In the genomic region with DNA sequence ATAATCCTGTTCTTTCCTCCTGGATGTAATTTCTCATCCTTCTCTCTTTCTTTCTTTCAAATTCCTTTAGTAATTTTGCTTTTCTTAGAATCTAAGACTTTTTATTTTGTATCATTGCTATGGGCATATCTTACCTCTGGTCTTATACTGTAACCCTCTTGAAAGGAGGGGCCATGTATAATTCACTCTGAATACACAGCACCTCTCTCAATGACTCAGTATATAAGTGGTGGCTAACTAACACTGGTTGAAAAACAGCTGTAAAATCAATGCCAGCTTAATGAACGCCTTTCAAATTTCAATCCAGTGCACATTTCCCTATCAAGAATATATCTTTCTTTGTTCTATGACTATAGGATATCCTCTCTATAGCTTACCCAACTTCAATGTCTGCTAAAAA, we compare ENCODE assay signal across 20 cellular contexts. TPM values are rescaled to one million over a fixed set of nuclear protein-coding genes. Genes with fewer than 3 reads are reported as not detected.
DNase-seq lines count a peak whose midpoint lies in the region; ATAC-seq, FAIRE-seq and TF ChIP-seq lines count a peak whose summit lies in the region.
"Had no signal": no experiment of that assay in that cellular context is flagged by ENCODE, and none has a peak within 500 bp of the region (broad histone marks: within the 10 kb centered on the region; RNA-seq: fewer than 3 reads in every experiment).

No MANE protein-coding gene starts in this region.

- peak overlapping the region; percentile 61 for H3K27ac Mint-ChIP-seq in activated naive CD8-positive, alpha-beta T cell
- H3K27ac Mint-ChIP-seq in activated naive CD8-positive, alpha-beta T cell treated with anti-CD3 and anti-CD28 coated beads for 36 hours, result no peak overlapping the region
- H3K27ac Mint-ChIP-seq in neural progenitor cell, result no peak overlapping the region

- BruUV-seq in PC-3 (replicated peaks; lab: Mats Ljungman, UMichigan), result no TSS peak

- WGBS in suprapubic skin, result 94% methylated on average over 1 of the region's 1 CpG

- H3K4me3 ChIP-seq in PC-3 (ENCODE audit: low read length) (no peak overlapping the region), neural progenitor cell (no peak overlapping the region), suprapubic skin (no peak overlapping the region)
- H3K4me3 ChIP-seq: K562 had no signal

- H3K36me3 Mint-ChIP-seq in activated naive CD8-positive, alpha-beta T cell, result peaks cover 19% of the 10 kb centered on the region
- peaks cover 24% of the 10 kb centered on the region for H3K36me3 Mint-ChIP-seq in activated naive CD8-positive, alpha-beta T cell treated with anti-CD3 and anti-CD28 coated beads for 36 hours
- peaks cover 25% of the 10 kb centered on the region for H3K36me3 Mint-ChIP-seq in neural progenitor cell

- peaks cover 30% of the 10 kb centered on the region; the same call in 1 of the 2 replicates for H3K36me3 ChIP-seq in PC-3 (ENCODE audit: low read depth, low read length)
- peaks cover 52% of the 10 kb centered on the region for H3K36me3 ChIP-seq in neural progenitor cell
- peaks cover 55% of the 10 kb centered on the region for H3K36me3 ChIP-seq in suprapubic skin

- H3K4me1 ChIP-seq in PC-3 (ENCODE audit: insufficient read depth, low read length) (peaks cover 15% of the 10 kb centered on the region), neural progenitor cell (no peaks in the 10 kb centered on the region), suprapubic skin (no peaks in the 10 kb centered on the region)

- no peak overlapping the region for H3K9ac ChIP-seq in PC-3 (ENCODE audit: low read length)
- no peak overlapping the region for H3K9ac ChIP-seq in neural progenitor cell
- H3K9ac ChIP-seq: SK-N-SH had no signal

- H2AFZ ChIP-seq in PC-3 (ENCODE audit: low read length) (no peak overlapping the region), neural progenitor cell (replicated peaks) (no peak overlapping the region)

- H3K27me3 Mint-ChIP-seq in activated naive CD8-positive, alpha-beta T cell, result no peaks in the 10 kb centered on the region
- no peaks in the 10 kb centered on the region for H3K27me3 Mint-ChIP-seq in activated naive CD8-positive, alpha-beta T cell treated with anti-CD3 and anti-CD28 coated beads for 36 hours
- H3K27me3 Mint-ChIP-seq in neural progenitor cell (ENCODE audit: insufficient read depth, low read depth), result no peaks in the 10 kb centered on the region
- H3K27me3 Mint-ChIP-seq: CD4-positive, alpha-beta memory T cell had no signal

- H3K4me2 ChIP-seq in PC-3 (ENCODE audit: low read length), result peak overlapping the region; percentile 26; the same call in 1 of the 2 replicates
- H3K4me2 ChIP-seq in neural progenitor cell, result no peak overlapping the region
- H3K4me2 ChIP-seq: SK-N-SH had no signal

- no peak for TF ChIP-seq POLR2A in suprapubic skin (IDR thresholded peaks at IDR 0.05)

- no peaks in the 10 kb centered on the region for H3K4me1 Mint-ChIP-seq in activated naive CD8-positive, alpha-beta T cell (ENCODE audit: low read depth)
- H3K4me1 Mint-ChIP-seq in activated naive CD8-positive, alpha-beta T cell treated with anti-CD3 and anti-CD28 coated beads for 36 hours, result no peaks in the 10 kb centered on the region
- no peaks in the 10 kb centered on the region for H3K4me1 Mint-ChIP-seq in neural progenitor cell

- H3K9me2 ChIP-seq in PC-3 (replicated peaks; ENCODE audit: low read length), result no peaks in the 10 kb centered on the region
- H3K9me2 ChIP-seq: SK-N-SH had no signal

- H3K4me3 Mint-ChIP-seq in activated naive CD8-positive, alpha-beta T cell, result no peak overlapping the region
- no peak overlapping the region for H3K4me3 Mint-ChIP-seq in activated naive CD8-positive, alpha-beta T cell treated with anti-CD3 and anti-CD28 coated beads for 36 hours
- H3K4me3 Mint-ChIP-seq in neural progenitor cell, result no peak overlapping the region
- H3K4me3 Mint-ChIP-seq: CD4-positive, alpha-beta memory T cell had no signal

- H3K79me2 ChIP-seq in PC-3 (ENCODE audit: low read length), result no peaks in the 10 kb centered on the region
- no peaks in the 10 kb centered on the region for H3K79me2 ChIP-seq in neural progenitor cell (ENCODE audit: low read depth)

- H3K27me3 ChIP-seq in PC-3 (ENCODE audit: low read length) (no peaks in the 10 kb centered on the region), neural progenitor cell (no peaks in the 10 kb centered on the region), suprapubic skin (no peaks in the 10 kb centered on the region)

- intact Hi-C loops in PC-3 (cut with micrococcal nuclease), result loop anchor here (5.0 kb wide), 1 partner anchor 124 kb away; no protein-coding TSS in a partner anchor

- POLR2A ChIA-PET in PC-3 (lab: Charles Lee; ENCODE audit: unreplicated experiment), result no interaction called here

- CTCF ChIA-PET in PC-3 (lab: Charles Lee), result no interaction called here

- H3F3A ChIP-seq in PC-3 (ENCODE audit: low read length, unreplicated experiment) (no peaks in the 10 kb centered on the region), neural progenitor cell (ENCODE audit: low read depth) (peaks cover 5% of the 10 kb centered on the region)

- H3K27ac ChIP-seq in PC-3 (ENCODE audit: low read length) (peak overlapping the region; percentile 59), neural progenitor cell (peak overlapping the region; percentile 23), suprapubic skin (no peak overlapping the region)

- TF ChIP-seq CTCF in PC-3 (conservative IDR thresholded peaks at IDR 0.05; ENCODE audit: low read depth, low read length), result no peak
- no peak for TF ChIP-seq CTCF in neural progenitor cell (IDR thresholded peaks at IDR 0.05)
- no peak for TF ChIP-seq CTCF in suprapubic skin (IDR thresholded peaks at IDR 0.05)

- peak; percentile 43; the same call in 1 of the 2 replicates for ATAC-seq in PC-3
- ATAC-seq: K562 had no signal

- H3K9me3 ChIP-seq in PC-3 (ENCODE audit: low read length), result no peaks in the 10 kb centered on the region
- H3K9me3 ChIP-seq in neural progenitor cell (ENCODE audit: low read depth), result no peaks in the 10 kb centered on the region
- no peaks in the 10 kb centered on the region for H3K9me3 ChIP-seq in suprapubic skin
- H3K9me3 ChIP-seq: SK-N-SH had no signal

- no peak for DNase-seq in activated naive CD8-positive, alpha-beta T cell treated with anti-CD3 and anti-CD28 coated beads for 36 hours
- DNase-seq in GM19239 (ENCODE audit: insufficient read length, low spot score) (no peak), PC-3 (no peak), neural progenitor cell (ENCODE audit: low spot score) (no peak), suprapubic skin (ENCODE audit: low spot score in 2 of 2) (no peak), NOMO-1 treated with dmso at 0.1 percent for 144 hours (lab: John Stamatoyannopoulos, UW; ENCODE audit: unreplicated experiment) (no peak)
- DNase-seq: C1 segment of cervical spinal cord; CD4-positive, alpha-beta memory T cell; COR-L47; DMS79 treated with DMSO at 0.1 percent for 48 hours; GF-D8; Kasumi-1; NCI-H1105; NCI-H146; NCI-H2107; NCI-H524 treated with DMSO at 0.1 percent for 48 hours; SK-N-SH; SW 1271 had no signal

- no peaks in the 10 kb centered on the region for H4K20me1 ChIP-seq in PC-3 (ENCODE audit: low read length)
- H4K20me1 ChIP-seq in neural progenitor cell (ENCODE audit: low read depth), result no peaks in the 10 kb centered on the region

- FAIRE-seq in GM19239 (lab: Jason Lieb, UNC), result peak; percentile 40
- FAIRE-seq: K562 had no signal

- no peak for TF ChIP-seq EP300 in suprapubic skin (IDR thresholded peaks at IDR 0.05)

- H3K9me3 Mint-ChIP-seq in activated naive CD8-positive, alpha-beta T cell (ENCODE audit: low read depth), result no peaks in the 10 kb centered on the region
- no peaks in the 10 kb centered on the region for H3K9me3 Mint-ChIP-seq in activated naive CD8-positive, alpha-beta T cell treated with anti-CD3 and anti-CD28 coated beads for 36 hours
- H3K9me3 Mint-ChIP-seq in neural progenitor cell, result no peaks in the 10 kb centered on the region
- H3K9me3 Mint-ChIP-seq: CD4-positive, alpha-beta memory T cell had no signal

RNA-seq across cellular contexts. Expression of gene CWC22, which starts 53.7 kb away (rescaled TPM):
- 10 to 100 TPM; 28.5 to 30.6 TPM for total RNA-seq in activated naive CD8-positive, alpha-beta T cell treated with anti-CD3 and anti-CD28 coated beads for 36 hours
- total RNA-seq in PC-3 (2014; rRNA removed) (14.2 and 16.2 TPM in 2 replicates), neural progenitor cell (ENCODE audit: low replicate concordance) (43.6 and 60.2 TPM in 2 replicates), suprapubic skin (10 to 100 TPM; 13.2 to 24.3 (median 19.4) TPM)
